Comparison of ENCODE assay signal across 23 cellular contexts in the genomic region with DNA sequence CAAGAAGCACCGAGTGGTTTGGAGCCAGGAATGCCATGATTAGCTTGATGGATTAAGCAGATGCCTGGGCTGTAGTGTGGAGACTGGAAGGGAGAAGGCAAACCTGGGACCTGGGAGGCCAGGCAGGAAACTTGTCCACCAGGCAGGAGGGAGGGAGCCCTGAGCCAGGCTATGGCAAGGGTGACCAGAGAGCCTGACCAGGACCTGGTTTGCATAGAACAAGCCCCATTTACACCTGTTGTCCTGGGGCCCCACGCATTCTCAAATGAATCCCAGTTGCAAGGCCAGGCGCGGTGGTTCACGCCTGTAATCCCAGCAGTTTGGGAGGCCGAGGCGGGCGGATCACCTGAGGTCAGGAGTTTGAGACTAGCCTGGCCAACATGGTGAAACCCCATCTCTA. TPM values are rescaled to one million over a fixed set of nuclear protein-coding genes. Genes with fewer than 3 reads are reported as not detected.
"Had no signal": no experiment of that assay in that cellular context is flagged by ENCODE, and none has a peak within 500 bp of the region (broad histone marks: within the 10 kb centered on the region; RNA-seq: fewer than 3 reads in every experiment).

No MANE protein-coding gene starts in this region.

- H3K4me1 Mint-ChIP-seq: natural killer cell; nephron; neural progenitor cell; stimulated activated effector memory CD8-positive, alpha-beta T cell treated with anti-CD3 and anti-CD28 coated beads, Interleukin-12 subunit alpha, Interleukin-12 subunit beta, amount 100 ng/mL, for 72 hours; stimulated activated naive B cell treated with anti-CD40 and anti-IgM and Interleukin-4, amounts not matched to agents 10 μg/mL and 1 μg/mL and 100 μg/mL, for 72 hours had no signal

- H3K4me1 ChIP-seq: parathyroid adenoma, prostate gland, right atrium auricular region, stomach, thyroid gland, tibial nerve, vagina had no signal

- DNase-seq: natural killer cell; occipital lobe; small intestine; stimulated activated CD4-positive, alpha-beta T cell treated with anti-CD3 and anti-CD28 coated beads, Interleukin-15, amount 100 ng/mL, for 24 hours; stimulated activated CD4-positive, alpha-beta T cell treated with anti-CD3 and anti-CD28 coated beads, Interleukin-2, amount 100 ng/mL, for 24 hours; stimulated activated CD4-positive, alpha-beta T cell treated with anti-CD3 and anti-CD28 coated beads, Interleukin-2, amount 100 ng/mL, for 48 hours; stimulated activated naive B cell treated with anti-CD40 and anti-IgM and Interleukin-4, amounts not matched to agents 10 μg/mL and 1 μg/mL and 100 μg/mL, for 72 hours; stomach; thyroid gland; trophoblast cell; upper lobe of left lung had no signal

- H3K9me3 Mint-ChIP-seq: naive thymus-derived CD4-positive, alpha-beta T cell; natural killer cell; nephron; neural progenitor cell; stimulated activated effector memory CD8-positive, alpha-beta T cell treated with anti-CD3 and anti-CD28 coated beads, Interleukin-12 subunit alpha, Interleukin-12 subunit beta, amount 100 ng/mL, for 72 hours; stimulated activated naive B cell treated with anti-CD40 and anti-IgM and Interleukin-4, amounts not matched to agents 10 μg/mL and 1 μg/mL and 100 μg/mL, for 72 hours; stimulated activated naive CD8-positive, alpha-beta T cell treated with anti-CD3 and anti-CD28 coated beads, Interleukin-15, Interleukin-2, amounts not matched to agents 100 ng/mL and 50 ng/mL, for 24 hours had no signal

- H3K9me3 ChIP-seq: ovary, prostate gland, right atrium auricular region, stomach, thoracic aorta, thyroid gland, tibial nerve, upper lobe of left lung, vagina had no signal

- H3K36me3 ChIP-seq: neural progenitor cell, ovary, prostate gland, right atrium auricular region, stomach, thoracic aorta, thyroid gland, tibial nerve, upper lobe of left lung, vagina had no signal

- H3K27ac ChIP-seq: neural progenitor cell, ovary, parathyroid adenoma, prostate gland, right atrium auricular region, stomach, thoracic aorta, thyroid gland, tibial nerve, upper lobe of left lung, vagina had no signal

- H3K4me3 Mint-ChIP-seq: naive thymus-derived CD4-positive, alpha-beta T cell; natural killer cell; nephron; neural progenitor cell; stimulated activated effector memory CD8-positive, alpha-beta T cell treated with anti-CD3 and anti-CD28 coated beads, Interleukin-12 subunit alpha, Interleukin-12 subunit beta, amount 100 ng/mL, for 72 hours; stimulated activated naive B cell treated with anti-CD40 and anti-IgM and Interleukin-4, amounts not matched to agents 10 μg/mL and 1 μg/mL and 100 μg/mL, for 72 hours; stimulated activated naive CD8-positive, alpha-beta T cell treated with anti-CD3 and anti-CD28 coated beads, Interleukin-15, Interleukin-2, amounts not matched to agents 100 ng/mL and 50 ng/mL, for 24 hours had no signal

- H3K4me3 ChIP-seq: neural progenitor cell, ovary, prostate gland, right atrium auricular region, stomach, thoracic aorta, thyroid gland, tibial nerve, upper lobe of left lung, vagina had no signal

- H3K36me3 Mint-ChIP-seq: naive thymus-derived CD4-positive, alpha-beta T cell; natural killer cell; neural progenitor cell; stimulated activated effector memory CD8-positive, alpha-beta T cell treated with anti-CD3 and anti-CD28 coated beads, Interleukin-12 subunit alpha, Interleukin-12 subunit beta, amount 100 ng/mL, for 72 hours; stimulated activated naive B cell treated with anti-CD40 and anti-IgM and Interleukin-4, amounts not matched to agents 10 μg/mL and 1 μg/mL and 100 μg/mL, for 72 hours had no signal

- H3K27me3 ChIP-seq: neural progenitor cell, ovary, right atrium auricular region, stomach, thyroid gland, tibial nerve, upper lobe of left lung, vagina had no signal

- H3K27me3 Mint-ChIP-seq: naive thymus-derived CD4-positive, alpha-beta T cell; stimulated activated naive B cell treated with anti-CD40 and anti-IgM and Interleukin-4, amounts not matched to agents 10 μg/mL and 1 μg/mL and 100 μg/mL, for 72 hours; stimulated activated naive CD8-positive, alpha-beta T cell treated with anti-CD3 and anti-CD28 coated beads, Interleukin-15, Interleukin-2, amounts not matched to agents 100 ng/mL and 50 ng/mL, for 24 hours had no signal

- H3K27ac Mint-ChIP-seq: naive thymus-derived CD4-positive, alpha-beta T cell; natural killer cell; nephron; neural progenitor cell; stimulated activated effector memory CD8-positive, alpha-beta T cell treated with anti-CD3 and anti-CD28 coated beads, Interleukin-12 subunit alpha, Interleukin-12 subunit beta, amount 100 ng/mL, for 72 hours; stimulated activated naive B cell treated with anti-CD40 and anti-IgM and Interleukin-4, amounts not matched to agents 10 μg/mL and 1 μg/mL and 100 μg/mL, for 72 hours; stimulated activated naive CD8-positive, alpha-beta T cell treated with anti-CD3 and anti-CD28 coated beads, Interleukin-15, Interleukin-2, amounts not matched to agents 100 ng/mL and 50 ng/mL, for 24 hours had no signal

RNA-seq across cellular contexts. Expression of a gene that starts 50.2 kb away (rescaled TPM):
- polyA plus RNA-seq: naive thymus-derived CD4-positive, alpha-beta T cell had no signal
